ENCODE assay signal across 8 cellular contexts in genomic region chr2:86584164-86584913, GRCh38. TPM values are rescaled to one million over a fixed set of nuclear protein-coding genes. Genes with fewer than 3 reads are reported as not detected.
DNase-seq lines count a peak whose midpoint lies in the region; ATAC-seq, FAIRE-seq and TF ChIP-seq lines count a peak whose summit lies in the region.

No MANE protein-coding gene starts in this region.

- H3K36me3 ChIP-seq in naive thymus-derived CD4-positive, alpha-beta T cell (ENCODE audit: control insufficient read depth in 2 of 3, insufficient read depth in 3 of 3, low read length in 3 of 3), result no peaks in the 10 kb centered on the region
- no peaks in the 10 kb centered on the region for H3K36me3 ChIP-seq in ovary

- TF ChIP-seq EP300 in ovary (IDR thresholded peaks at IDR 0.05), result no peak

- 71 to 77% (median 76%) methylated on average over 1 of the region's 1 CpG for WGBS in ovary, 3 donors

- no peak overlapping the region for H3K4me3 Mint-ChIP-seq in activated naive CD8-positive, alpha-beta T cell treated with anti-CD3 and anti-CD28 coated beads for 36 hours
- peak overlapping the region in 9 of 10 donors; percentile 37 to 68 (median 47) for H3K4me3 Mint-ChIP-seq in naive thymus-derived CD4-positive, alpha-beta T cell

- DNase-seq in GM18507 (ENCODE audit: extremely low spot score, insufficient read length, low read depth) (no peak), 8988T (no peak), ovary (no peak), superior temporal gyrus (ENCODE audit: extremely low spot score) (no peak), SK-N-DZ (ENCODE audit: low spot score) (no peak)
- no peak for DNase-seq in activated naive CD8-positive, alpha-beta T cell treated with anti-CD3 and anti-CD28 coated beads for 36 hours
- DNase-seq in naive thymus-derived CD4-positive, alpha-beta T cell, result peak in 7 of 9 donors; percentile 6 to 46 (median 29)

- POLR2A ChIA-PET in naive thymus-derived CD4-positive, alpha-beta T cell (lab: Charles Lee), result interaction anchor here (0.6 to 2.8 kb wide), 11 partner anchors 9 to 543 kb away, joined by 3 to 14 read pairs (median 4); partner anchors contain the start of genes CHMP3 and KDM3A

- FAIRE-seq in GM18507 (lab: Jason Lieb, UNC), result peak; percentile 15

- TF ChIP-seq POLR2A in ovary (IDR thresholded peaks at IDR 0.05), result no peak

- no peaks in the 10 kb centered on the region for H3K9me3 Mint-ChIP-seq in activated naive CD8-positive, alpha-beta T cell treated with anti-CD3 and anti-CD28 coated beads for 36 hours
- H3K9me3 Mint-ChIP-seq in naive thymus-derived CD4-positive, alpha-beta T cell, result peaks cover 0 to 14% (median 0%) of the 10 kb centered on the region in 11 donors

- peaks cover 10 to 17% of the 10 kb centered on the region in 2 donors for H3K4me1 ChIP-seq in naive thymus-derived CD4-positive, alpha-beta T cell (ENCODE audit: control insufficient read depth in 2 of 2, insufficient read depth in 2 of 2, low read length in 2 of 2)
- H3K4me1 ChIP-seq in ovary (ENCODE audit: insufficient read depth), result no peaks in the 10 kb centered on the region

- CTCF ChIA-PET in naive thymus-derived CD4-positive, alpha-beta T cell (lab: Charles Lee), result interaction anchor here (0.7 kb wide), 1 partner anchor 25 kb away, joined by 3 read pairs; no protein-coding TSS in a partner anchor

- no peaks in the 10 kb centered on the region for H3K27me3 ChIP-seq in naive thymus-derived CD4-positive, alpha-beta T cell (ENCODE audit: control insufficient read depth in 2 of 2, insufficient read depth in 2 of 2, low read length in 2 of 2)
- no peaks in the 10 kb centered on the region for H3K27me3 ChIP-seq in ovary

- H3K36me3 Mint-ChIP-seq in activated naive CD8-positive, alpha-beta T cell treated with anti-CD3 and anti-CD28 coated beads for 36 hours, result no peaks in the 10 kb centered on the region
- peaks cover 0 to 13% (median 0%) of the 10 kb centered on the region in 5 donors for H3K36me3 Mint-ChIP-seq in naive thymus-derived CD4-positive, alpha-beta T cell

- H3K4me3 ChIP-seq in naive thymus-derived CD4-positive, alpha-beta T cell (ENCODE audit: low read length), result peak overlapping the region; percentile 21
- H3K4me3 ChIP-seq in ovary, result no peak overlapping the region

- no peaks in the 10 kb centered on the region for H3K9me3 ChIP-seq in naive thymus-derived CD4-positive, alpha-beta T cell (ENCODE audit: control insufficient read depth in 2 of 3, low read length in 3 of 3)
- no peaks in the 10 kb centered on the region for H3K9me3 ChIP-seq in ovary

- no peaks in the 10 kb centered on the region for H3K27me3 Mint-ChIP-seq in activated naive CD8-positive, alpha-beta T cell treated with anti-CD3 and anti-CD28 coated beads for 36 hours
- H3K27me3 Mint-ChIP-seq in naive thymus-derived CD4-positive, alpha-beta T cell, result peaks cover 0 to 2% (median 0%) of the 10 kb centered on the region in 5 donors

- peak; percentile 60 for ATAC-seq in HG03103 (IDR thresholded peaks at IDR 0.05; ENCODE audit: low read depth, unreplicated experiment)
- ATAC-seq in naive thymus-derived CD4-positive, alpha-beta T cell, result peak; percentile 88

- peak overlapping the region; percentile 83 for H3K27ac Mint-ChIP-seq in activated naive CD8-positive, alpha-beta T cell treated with anti-CD3 and anti-CD28 coated beads for 36 hours
- H3K27ac Mint-ChIP-seq in naive thymus-derived CD4-positive, alpha-beta T cell, result peak overlapping the region; percentile 13 to 94 (median 88)

- no peak for TF ChIP-seq CTCF in ovary (IDR thresholded peaks at IDR 0.05)

- intact Hi-C loops in naive thymus-derived CD4-positive, alpha-beta T cell (cut with micrococcal nuclease), result loop anchor here in 1 of 2 donors (2.0 to 10.0 kb wide), 2 partner anchors 34 to 50 kb away; no protein-coding TSS in a partner anchor
- intact Hi-C loops in ovary (cut with DNase I), result no loop called here

- peaks cover 8% of the 10 kb centered on the region for H3K4me1 Mint-ChIP-seq in activated naive CD8-positive, alpha-beta T cell treated with anti-CD3 and anti-CD28 coated beads for 36 hours
- H3K4me1 Mint-ChIP-seq in naive thymus-derived CD4-positive, alpha-beta T cell, result peaks cover 5 to 27% (median 20%) of the 10 kb centered on the region in 7 donors

- H3K27ac ChIP-seq in naive thymus-derived CD4-positive, alpha-beta T cell (ENCODE audit: low read depth, low read length), result peak overlapping the region; percentile 59
- no peak overlapping the region for H3K27ac ChIP-seq in ovary

RNA-seq across cellular contexts. Expression of gene CHMP3, which starts 21.1 kb away (rescaled TPM):
- total RNA-seq in activated naive CD8-positive, alpha-beta T cell treated with anti-CD3 and anti-CD28 coated beads for 36 hours, result 10 to 100 TPM; 40.5 to 42.6 TPM
- total RNA-seq in naive thymus-derived CD4-positive, alpha-beta T cell, result 100 to 1,000 TPM in 2 of 5 experiments, 10 to 100 TPM in 3; 39.9 to 103 (median 71.4) TPM
- polyA plus RNA-seq in naive thymus-derived CD4-positive, alpha-beta T cell, result 10 to 100 TPM; 90.1 to 99.1 TPM
- 100 to 1,000 TPM in 3 of 7 donors, 10 to 100 TPM in 4; 38.6 to 127 (median 94.2) TPM for total RNA-seq in ovary
- polyA plus RNA-seq in ovary, result 100 to 1,000 TPM in 1 of 2 donors, 10 to 100 TPM in 1; 57.1 to 255 TPM
- 52.6 and 57.1 TPM in 2 replicates for polyA plus RNA-seq in SK-N-DZ (2014; cell fraction: cytosol; rRNA removed)
- 18.4 and 25.1 TPM in 2 replicates for polyA plus RNA-seq in SK-N-DZ (2014; cell fraction: nucleus; rRNA removed)

RNA-seq across cellular contexts. Expression of gene RNF103, which starts 39.3 kb away (rescaled TPM):
- total RNA-seq in activated naive CD8-positive, alpha-beta T cell treated with anti-CD3 and anti-CD28 coated beads for 36 hours, result 10 to 100 TPM; 11.8 to 12.2 TPM
- total RNA-seq in naive thymus-derived CD4-positive, alpha-beta T cell, result 10 to 100 TPM; 15.6 to 71.2 (median 37.8) TPM
- polyA plus RNA-seq in naive thymus-derived CD4-positive, alpha-beta T cell, result 1 to 10 TPM; 2.3 to 2.8 TPM
- 10 to 100 TPM; 24.9 to 38.4 (median 32.4) TPM for total RNA-seq in ovary
- polyA plus RNA-seq in ovary, result 10 to 100 TPM; 24.1 to 55.2 TPM
- polyA plus RNA-seq in SK-N-DZ (2014; cell fraction: cytosol; rRNA removed), result 9.1 and 11.0 TPM in 2 replicates
- 14.2 and 22.7 TPM in 2 replicates for polyA plus RNA-seq in SK-N-DZ (2014; cell fraction: nucleus; rRNA removed)

Comparison
In these comparisons a context has a peak if more than half of its experiments do, and no peak if none do; other contexts are left out.
1. DNase-seq: peak in naive thymus-derived CD4-positive, alpha-beta T cell (7 of 9); none in GM18507 (single experiment), activated naive CD8-positive, alpha-beta T cell treated with anti-CD3 and anti-CD28 coated beads for 36 hours (single experiment), 8988T (single experiment), ovary (0 of 5), superior temporal gyrus (single experiment) and SK-N-DZ (single experiment).